ENCODE assay signal across 1 cellular context in genomic region chr11:36509694-36510566, GRCh38.
A peak's percentile ranks its signal among the peaks of the same experiment; 100 is the strongest.
TF ChIP-seq lines count a peak whose summit lies in the region.

A gene with protein sequence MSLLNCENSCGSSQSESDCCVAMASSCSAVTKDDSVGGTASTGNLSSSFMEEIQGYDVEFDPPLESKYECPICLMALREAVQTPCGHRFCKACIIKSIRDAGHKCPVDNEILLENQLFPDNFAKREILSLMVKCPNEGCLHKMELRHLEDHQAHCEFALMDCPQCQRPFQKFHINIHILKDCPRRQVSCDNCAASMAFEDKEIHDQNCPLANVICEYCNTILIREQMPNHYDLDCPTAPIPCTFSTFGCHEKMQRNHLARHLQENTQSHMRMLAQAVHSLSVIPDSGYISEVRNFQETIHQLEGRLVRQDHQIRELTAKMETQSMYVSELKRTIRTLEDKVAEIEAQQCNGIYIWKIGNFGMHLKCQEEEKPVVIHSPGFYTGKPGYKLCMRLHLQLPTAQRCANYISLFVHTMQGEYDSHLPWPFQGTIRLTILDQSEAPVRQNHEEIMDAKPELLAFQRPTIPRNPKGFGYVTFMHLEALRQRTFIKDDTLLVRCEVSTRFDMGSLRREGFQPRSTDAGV (minus strand): TSS chr11:36510272. CDS start chr11:36501515, 8,757 bp downstream.

TF ChIP-seq in H1, 55 proteins besides CTCF, POLR2A, EP300 and RAD21:
- TF ChIP-seq RBBP5 (IDR thresholded peaks at IDR 0.05; ENCODE audit: borderline replicate concordance, low read depth, low read length) (peak; percentile 95), CBX8 (IDR thresholded peaks at IDR 0.05; ENCODE audit: borderline replicate concordance, low read depth, low read length) (no peak), RXRA (IDR thresholded peaks at IDR 0.05; ENCODE audit: insufficient read depth, low read depth, low read length) (no peak), CREB1 (IDR thresholded peaks at IDR 0.05) (no peak), MAFK (IDR thresholded peaks at IDR 0.05; ENCODE audit: low read depth, low read length) (no peak), TBP (IDR thresholded peaks at IDR 0.05; ENCODE audit: low read depth, low read length) (peak; percentile 80), GABPA (IDR thresholded peaks at IDR 0.05; ENCODE audit: borderline replicate concordance, insufficient read depth, low read length) (0 out of 2 replicates have a peak, but pooled peaks have one; percentile 18), JUND (IDR thresholded peaks at IDR 0.05; ENCODE audit: low read length) (no peak; the same call in 1 of the 2 replicates), SUZ12 (IDR thresholded peaks at IDR 0.05; ENCODE audit: low read length) (no peak), KDM1A (IDR thresholded peaks at IDR 0.05; ENCODE audit: borderline replicate concordance, low read length) (0 out of 2 replicates have a peak, but pooled peaks have one; percentile 27), EZH2 (IDR thresholded peaks at IDR 0.05; ENCODE audit: low read depth, low read length, severe bottlenecking) (peak; percentile 20), TCF12 (IDR thresholded peaks at IDR 0.05; ENCODE audit: low read depth, low read length) (no peak), TAF7 (optimal IDR thresholded peaks at IDR 0.05; ENCODE audit: borderline replicate concordance, low read depth, low read length) (peak; percentile 73), TAF1 (IDR thresholded peaks at IDR 0.05; ENCODE audit: low read depth, low read length) (peak; percentile 88), POLR2AphosphoS5 (IDR thresholded peaks at IDR 0.05; ENCODE audit: low read depth, low read length) (peak; percentile 93), POU5F1 (IDR thresholded peaks at IDR 0.05; ENCODE audit: low read depth, low read length) (no peak), TEAD4 (IDR thresholded peaks at IDR 0.05; ENCODE audit: low read depth, low read length) (no peak), SP1 (IDR thresholded peaks at IDR 0.05; ENCODE audit: low read depth, low read length) (no peak), SIX5 (IDR thresholded peaks at IDR 0.05; ENCODE audit: low read depth, low read length) (no peak), KDM4A (IDR thresholded peaks at IDR 0.05; ENCODE audit: low read depth, low read length, severe bottlenecking) (peak; percentile 98), NANOG (IDR thresholded peaks at IDR 0.05; ENCODE audit: insufficient read depth, low read depth, low read length, poor library complexity, severe bottlenecking) (no peak), CEBPB (IDR thresholded peaks at IDR 0.05; ENCODE audit: low read depth, low read length) (no peak), FOSL1 (IDR thresholded peaks at IDR 0.05; ENCODE audit: insufficient read depth, low read depth, low read length) (no peak), BACH1 (IDR thresholded peaks at IDR 0.05; ENCODE audit: low read length) (0 out of 2 replicates have a peak, but pooled peaks have one; percentile 17), SP2 (IDR thresholded peaks at IDR 0.05; ENCODE audit: low read length) (peak; percentile 75; the same call in 1 of the 2 replicates), SAP30 (IDR thresholded peaks at IDR 0.05; ENCODE audit: insufficient read depth, insufficient replicate concordance, low read length) (no peak), PHF8 (conservative IDR thresholded peaks at IDR 0.05; ENCODE audit: low read depth, low read length) (peak; percentile 99), CHD2 (IDR thresholded peaks at IDR 0.05; ENCODE audit: low read length) (no peak), CBX5 (IDR thresholded peaks at IDR 0.05; ENCODE audit: low read depth, low read length) (no peak), BRCA1 (IDR thresholded peaks at IDR 0.05; ENCODE audit: low read depth, low read length) (no peak), SIN3A (conservative IDR thresholded peaks at IDR 0.05 in 1 of 2, IDR thresholded peaks at IDR 0.05 in 1 of 2; ENCODE audit: low read depth in 1 of 2, low read length in 2 of 2) (peak; percentile 25 to 72; a peak in 3 of 4 replicates), CTBP2 (IDR thresholded peaks at IDR 0.05; ENCODE audit: borderline replicate concordance, insufficient read depth, insufficient read length, low read length) (no peak), YY1 (IDR thresholded peaks at IDR 0.05; ENCODE audit: low read depth, low read length) (peak; percentile 47; the same call in 1 of the 2 replicates), BCL11A (IDR thresholded peaks at IDR 0.05; ENCODE audit: low read depth in 2 of 2, low read length in 2 of 2) (no peak), KDM5A (IDR thresholded peaks at IDR 0.05; ENCODE audit: low read length) (no peak), EGR1 (IDR thresholded peaks at IDR 0.05; ENCODE audit: borderline replicate concordance, low read depth, low read length) (peak; percentile 82), ASH2L (IDR thresholded peaks at IDR 0.05; ENCODE audit: low read length) (peak; percentile 99), JUN (IDR thresholded peaks at IDR 0.05; ENCODE audit: low read depth, low read length) (no peak), GTF2F1 (IDR thresholded peaks at IDR 0.05; ENCODE audit: borderline replicate concordance, low read depth, low read length) (no peak), NRF1 (IDR thresholded peaks at IDR 0.05; ENCODE audit: low read depth, low read length) (no peak), HDAC6 (IDR thresholded peaks at IDR 0.05; ENCODE audit: low read depth, low read length) (no peak)
- TF ChIP-seq, protein P1, sequence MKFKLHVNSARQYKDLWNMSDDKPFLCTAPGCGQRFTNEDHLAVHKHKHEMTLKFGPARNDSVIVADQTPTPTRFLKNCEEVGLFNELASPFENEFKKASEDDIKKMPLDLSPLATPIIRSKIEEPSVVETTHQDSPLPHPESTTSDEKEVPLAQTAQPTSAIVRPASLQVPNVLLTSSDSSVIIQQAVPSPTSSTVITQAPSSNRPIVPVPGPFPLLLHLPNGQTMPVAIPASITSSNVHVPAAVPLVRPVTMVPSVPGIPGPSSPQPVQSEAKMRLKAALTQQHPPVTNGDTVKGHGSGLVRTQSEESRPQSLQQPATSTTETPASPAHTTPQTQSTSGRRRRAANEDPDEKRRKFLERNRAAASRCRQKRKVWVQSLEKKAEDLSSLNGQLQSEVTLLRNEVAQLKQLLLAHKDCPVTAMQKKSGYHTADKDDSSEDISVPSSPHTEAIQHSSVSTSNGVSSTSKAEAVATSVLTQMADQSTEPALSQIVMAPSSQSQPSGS (IDR thresholded peaks at IDR 0.05; ENCODE audit: low read length), result no peak
- TF ChIP-seq, protein P2, sequence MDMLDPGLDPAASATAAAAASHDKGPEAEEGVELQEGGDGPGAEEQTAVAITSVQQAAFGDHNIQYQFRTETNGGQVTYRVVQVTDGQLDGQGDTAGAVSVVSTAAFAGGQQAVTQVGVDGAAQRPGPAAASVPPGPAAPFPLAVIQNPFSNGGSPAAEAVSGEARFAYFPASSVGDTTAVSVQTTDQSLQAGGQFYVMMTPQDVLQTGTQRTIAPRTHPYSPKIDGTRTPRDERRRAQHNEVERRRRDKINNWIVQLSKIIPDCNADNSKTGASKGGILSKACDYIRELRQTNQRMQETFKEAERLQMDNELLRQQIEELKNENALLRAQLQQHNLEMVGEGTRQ (IDR thresholded peaks at IDR 0.05; ENCODE audit: low read length), result no peak
- TF ChIP-seq, protein P3, sequence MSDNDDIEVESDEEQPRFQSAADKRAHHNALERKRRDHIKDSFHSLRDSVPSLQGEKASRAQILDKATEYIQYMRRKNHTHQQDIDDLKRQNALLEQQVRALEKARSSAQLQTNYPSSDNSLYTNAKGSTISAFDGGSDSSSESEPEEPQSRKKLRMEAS (IDR thresholded peaks at IDR 0.05), result peak; percentile 69
- TF ChIP-seq, protein P4, sequence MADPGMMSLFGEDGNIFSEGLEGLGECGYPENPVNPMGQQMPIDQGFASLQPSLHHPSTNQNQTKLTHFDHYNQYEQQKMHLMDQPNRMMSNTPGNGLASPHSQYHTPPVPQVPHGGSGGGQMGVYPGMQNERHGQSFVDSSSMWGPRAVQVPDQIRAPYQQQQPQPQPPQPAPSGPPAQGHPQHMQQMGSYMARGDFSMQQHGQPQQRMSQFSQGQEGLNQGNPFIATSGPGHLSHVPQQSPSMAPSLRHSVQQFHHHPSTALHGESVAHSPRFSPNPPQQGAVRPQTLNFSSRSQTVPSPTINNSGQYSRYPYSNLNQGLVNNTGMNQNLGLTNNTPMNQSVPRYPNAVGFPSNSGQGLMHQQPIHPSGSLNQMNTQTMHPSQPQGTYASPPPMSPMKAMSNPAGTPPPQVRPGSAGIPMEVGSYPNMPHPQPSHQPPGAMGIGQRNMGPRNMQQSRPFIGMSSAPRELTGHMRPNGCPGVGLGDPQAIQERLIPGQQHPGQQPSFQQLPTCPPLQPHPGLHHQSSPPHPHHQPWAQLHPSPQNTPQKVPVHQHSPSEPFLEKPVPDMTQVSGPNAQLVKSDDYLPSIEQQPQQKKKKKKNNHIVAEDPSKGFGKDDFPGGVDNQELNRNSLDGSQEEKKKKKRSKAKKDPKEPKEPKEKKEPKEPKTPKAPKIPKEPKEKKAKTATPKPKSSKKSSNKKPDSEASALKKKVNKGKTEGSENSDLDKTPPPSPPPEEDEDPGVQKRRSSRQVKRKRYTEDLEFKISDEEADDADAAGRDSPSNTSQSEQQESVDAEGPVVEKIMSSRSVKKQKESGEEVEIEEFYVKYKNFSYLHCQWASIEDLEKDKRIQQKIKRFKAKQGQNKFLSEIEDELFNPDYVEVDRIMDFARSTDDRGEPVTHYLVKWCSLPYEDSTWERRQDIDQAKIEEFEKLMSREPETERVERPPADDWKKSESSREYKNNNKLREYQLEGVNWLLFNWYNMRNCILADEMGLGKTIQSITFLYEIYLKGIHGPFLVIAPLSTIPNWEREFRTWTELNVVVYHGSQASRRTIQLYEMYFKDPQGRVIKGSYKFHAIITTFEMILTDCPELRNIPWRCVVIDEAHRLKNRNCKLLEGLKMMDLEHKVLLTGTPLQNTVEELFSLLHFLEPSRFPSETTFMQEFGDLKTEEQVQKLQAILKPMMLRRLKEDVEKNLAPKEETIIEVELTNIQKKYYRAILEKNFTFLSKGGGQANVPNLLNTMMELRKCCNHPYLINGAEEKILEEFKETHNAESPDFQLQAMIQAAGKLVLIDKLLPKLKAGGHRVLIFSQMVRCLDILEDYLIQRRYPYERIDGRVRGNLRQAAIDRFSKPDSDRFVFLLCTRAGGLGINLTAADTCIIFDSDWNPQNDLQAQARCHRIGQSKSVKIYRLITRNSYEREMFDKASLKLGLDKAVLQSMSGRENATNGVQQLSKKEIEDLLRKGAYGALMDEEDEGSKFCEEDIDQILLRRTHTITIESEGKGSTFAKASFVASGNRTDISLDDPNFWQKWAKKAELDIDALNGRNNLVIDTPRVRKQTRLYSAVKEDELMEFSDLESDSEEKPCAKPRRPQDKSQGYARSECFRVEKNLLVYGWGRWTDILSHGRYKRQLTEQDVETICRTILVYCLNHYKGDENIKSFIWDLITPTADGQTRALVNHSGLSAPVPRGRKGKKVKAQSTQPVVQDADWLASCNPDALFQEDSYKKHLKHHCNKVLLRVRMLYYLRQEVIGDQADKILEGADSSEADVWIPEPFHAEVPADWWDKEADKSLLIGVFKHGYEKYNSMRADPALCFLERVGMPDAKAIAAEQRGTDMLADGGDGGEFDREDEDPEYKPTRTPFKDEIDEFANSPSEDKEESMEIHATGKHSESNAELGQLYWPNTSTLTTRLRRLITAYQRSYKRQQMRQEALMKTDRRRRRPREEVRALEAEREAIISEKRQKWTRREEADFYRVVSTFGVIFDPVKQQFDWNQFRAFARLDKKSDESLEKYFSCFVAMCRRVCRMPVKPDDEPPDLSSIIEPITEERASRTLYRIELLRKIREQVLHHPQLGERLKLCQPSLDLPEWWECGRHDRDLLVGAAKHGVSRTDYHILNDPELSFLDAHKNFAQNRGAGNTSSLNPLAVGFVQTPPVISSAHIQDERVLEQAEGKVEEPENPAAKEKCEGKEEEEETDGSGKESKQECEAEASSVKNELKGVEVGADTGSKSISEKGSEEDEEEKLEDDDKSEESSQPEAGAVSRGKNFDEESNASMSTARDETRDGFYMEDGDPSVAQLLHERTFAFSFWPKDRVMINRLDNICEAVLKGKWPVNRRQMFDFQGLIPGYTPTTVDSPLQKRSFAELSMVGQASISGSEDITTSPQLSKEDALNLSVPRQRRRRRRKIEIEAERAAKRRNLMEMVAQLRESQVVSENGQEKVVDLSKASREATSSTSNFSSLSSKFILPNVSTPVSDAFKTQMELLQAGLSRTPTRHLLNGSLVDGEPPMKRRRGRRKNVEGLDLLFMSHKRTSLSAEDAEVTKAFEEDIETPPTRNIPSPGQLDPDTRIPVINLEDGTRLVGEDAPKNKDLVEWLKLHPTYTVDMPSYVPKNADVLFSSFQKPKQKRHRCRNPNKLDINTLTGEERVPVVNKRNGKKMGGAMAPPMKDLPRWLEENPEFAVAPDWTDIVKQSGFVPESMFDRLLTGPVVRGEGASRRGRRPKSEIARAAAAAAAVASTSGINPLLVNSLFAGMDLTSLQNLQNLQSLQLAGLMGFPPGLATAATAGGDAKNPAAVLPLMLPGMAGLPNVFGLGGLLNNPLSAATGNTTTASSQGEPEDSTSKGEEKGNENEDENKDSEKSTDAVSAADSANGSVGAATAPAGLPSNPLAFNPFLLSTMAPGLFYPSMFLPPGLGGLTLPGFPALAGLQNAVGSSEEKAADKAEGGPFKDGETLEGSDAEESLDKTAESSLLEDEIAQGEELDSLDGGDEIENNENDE (IDR thresholded peaks at IDR 0.05; ENCODE audit: insufficient replicate concordance, low read length), result no peak
- TF ChIP-seq, protein P5, sequence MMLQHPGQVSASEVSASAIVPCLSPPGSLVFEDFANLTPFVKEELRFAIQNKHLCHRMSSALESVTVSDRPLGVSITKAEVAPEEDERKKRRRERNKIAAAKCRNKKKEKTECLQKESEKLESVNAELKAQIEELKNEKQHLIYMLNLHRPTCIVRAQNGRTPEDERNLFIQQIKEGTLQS (IDR thresholded peaks at IDR 0.05; ENCODE audit: insufficient read depth, low read depth, low read length), result no peak
